8 cellular contexts compared by ENCODE assay signal in the genomic region with DNA sequence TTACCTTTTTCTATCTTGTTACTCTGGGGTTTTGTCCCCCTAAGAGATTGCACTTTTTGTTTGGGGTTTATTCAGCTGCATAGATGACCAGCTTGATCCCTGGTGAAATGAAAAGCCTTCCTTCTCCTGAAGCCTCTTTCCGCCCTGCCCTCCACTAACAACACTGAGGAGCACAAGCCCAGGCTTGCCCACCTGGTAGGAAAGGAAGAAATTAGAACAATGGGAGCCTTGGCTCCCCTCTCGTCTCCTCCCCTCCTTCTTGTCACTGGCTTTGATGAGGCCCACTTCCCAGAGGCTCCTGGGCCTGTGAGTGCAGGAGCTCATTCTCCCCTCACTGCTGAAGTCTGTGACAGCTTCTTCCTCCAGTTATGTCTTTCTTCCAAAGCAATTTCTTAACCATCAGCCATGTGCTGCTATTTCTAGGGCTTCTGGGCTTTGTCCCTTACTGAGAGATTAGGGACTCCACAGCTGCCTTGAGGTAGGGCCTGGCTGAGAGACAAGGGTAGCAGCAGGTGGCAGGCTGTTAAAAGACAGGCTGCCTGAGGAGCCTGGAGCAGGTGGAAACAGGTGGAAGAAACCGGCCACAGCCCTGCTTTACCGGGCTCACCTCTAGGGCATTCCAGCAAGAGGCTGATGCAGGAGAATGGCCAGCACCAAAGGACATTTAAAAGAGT. TPM values are rescaled to one million over a fixed set of nuclear protein-coding genes. Genes with fewer than 3 reads are reported as not detected.
DNase-seq lines count a peak whose midpoint lies in the region; ATAC-seq and FAIRE-seq lines count a peak whose summit lies in the region.

No MANE protein-coding gene starts in this region.

- H3K36me3 Mint-ChIP-seq in T-helper 17 cell (ENCODE audit: low read depth): peaks cover 5% of the 10 kb centered on the region
- H3K36me3 Mint-ChIP-seq in stimulated activated naive B cell treated with anti-CD40 and anti-IgM and Interleukin-4, amounts not matched to agents 10 μg/mL and 1 μg/mL and 100 μg/mL, for 72 hours: peaks cover 37 to 52% of the 10 kb centered on the region in 2 donors

- no peaks in the 10 kb centered on the region for H3K9me3 Mint-ChIP-seq in stimulated activated naive B cell treated with anti-CD40 and anti-IgM and Interleukin-4, amounts not matched to agents 10 μg/mL and 1 μg/mL and 100 μg/mL, for 72 hours

- no peaks in the 10 kb centered on the region for H3K9me3 ChIP-seq in T-helper 17 cell (ENCODE audit: control insufficient read depth, low read length, poor library complexity, severe bottlenecking)

- H3K4me3 Mint-ChIP-seq in T-helper 17 cell: peak overlapping the region; percentile 15
- H3K4me3 Mint-ChIP-seq in stimulated activated naive B cell treated with anti-CD40 and anti-IgM and Interleukin-4, amounts not matched to agents 10 μg/mL and 1 μg/mL and 100 μg/mL, for 72 hours: no peak overlapping the region

- intact Hi-C loops in Right ventricle myocardium inferior (cut with DNase I): loop anchor here (10.0 kb wide), 1 partner anchor 48 kb away; no protein-coding TSS in a partner anchor
- intact Hi-C loops in left ventricle myocardium superior (cut with micrococcal nuclease): no loop called here

- no peaks in the 10 kb centered on the region for H3K27me3 Mint-ChIP-seq in T-helper 17 cell
- no peaks in the 10 kb centered on the region for H3K27me3 Mint-ChIP-seq in stimulated activated naive B cell treated with anti-CD40 and anti-IgM and Interleukin-4, amounts not matched to agents 10 μg/mL and 1 μg/mL and 100 μg/mL, for 72 hours

- peak overlapping the region; percentile 90 for H3K27ac Mint-ChIP-seq in T-helper 17 cell
- no peak overlapping the region for H3K27ac Mint-ChIP-seq in stimulated activated naive B cell treated with anti-CD40 and anti-IgM and Interleukin-4, amounts not matched to agents 10 μg/mL and 1 μg/mL and 100 μg/mL, for 72 hours

- peak; percentile 13 for FAIRE-seq in urothelium cell line (lab: Jason Lieb, UNC)

- ATAC-seq in Right ventricle myocardium inferior (no peak), left ventricle myocardium superior (no peak), T-helper 17 cell (no peak), HG03354 (IDR thresholded peaks at IDR 0.05; ENCODE audit: poor library complexity, severe bottlenecking, unreplicated experiment) (no peak), GM21526 (IDR thresholded peaks at IDR 0.05; ENCODE audit: low FRiP score, unreplicated experiment) (no peak)
- ATAC-seq in stimulated activated naive B cell treated with anti-CD40 and anti-IgM and Interleukin-4, amounts not matched to agents 10 μg/mL and 1 μg/mL and 100 μg/mL, for 72 hours (replicated peaks): no peak

- DNase-seq in Right ventricle myocardium inferior (ENCODE audit: missing footprints) (peak; percentile 32), left ventricle myocardium superior (no peak), T-helper 17 cell (no peak), iPS-NIHi7 (ENCODE audit: extremely low spot score) (peak; percentile 77), urothelium cell line (ENCODE audit: low spot score) (peak; percentile 44)
- no peak for DNase-seq in stimulated activated naive B cell treated with anti-CD40 and anti-IgM and Interleukin-4, amounts not matched to agents 10 μg/mL and 1 μg/mL and 100 μg/mL, for 72 hours

- H3K4me1 Mint-ChIP-seq in T-helper 17 cell: peaks cover 47% of the 10 kb centered on the region
- peaks cover 17 to 54% of the 10 kb centered on the region in 2 donors for H3K4me1 Mint-ChIP-seq in stimulated activated naive B cell treated with anti-CD40 and anti-IgM and Interleukin-4, amounts not matched to agents 10 μg/mL and 1 μg/mL and 100 μg/mL, for 72 hours

RNA-seq across cellular contexts. Expression of a gene that starts 53.7 kb away (rescaled TPM):
- total RNA-seq in Right ventricle myocardium inferior: 120 TPM
- total RNA-seq in left ventricle myocardium superior: 156 TPM
- total RNA-seq in T-helper 17 cell: 1,000 to 10,000 TPM; 1,334 to 1,459 TPM

Comparison
In these comparisons a context has a peak if more than half of its experiments do, and no peak if none do; other contexts are left out.
1. DNase-seq: peak in Right ventricle myocardium inferior (single experiment), iPS-NIHi7 (single experiment) and urothelium cell line (single experiment); none in left ventricle myocardium superior (single experiment), T-helper 17 cell (0 of 3) and stimulated activated naive B cell treated with anti-CD40 and anti-IgM and Interleukin-4, amounts not matched to agents 10 μg/mL and 1 μg/mL and 100 μg/mL, for 72 hours (single experiment).